16 cellular contexts compared by ENCODE assay signal in the genomic region with DNA sequence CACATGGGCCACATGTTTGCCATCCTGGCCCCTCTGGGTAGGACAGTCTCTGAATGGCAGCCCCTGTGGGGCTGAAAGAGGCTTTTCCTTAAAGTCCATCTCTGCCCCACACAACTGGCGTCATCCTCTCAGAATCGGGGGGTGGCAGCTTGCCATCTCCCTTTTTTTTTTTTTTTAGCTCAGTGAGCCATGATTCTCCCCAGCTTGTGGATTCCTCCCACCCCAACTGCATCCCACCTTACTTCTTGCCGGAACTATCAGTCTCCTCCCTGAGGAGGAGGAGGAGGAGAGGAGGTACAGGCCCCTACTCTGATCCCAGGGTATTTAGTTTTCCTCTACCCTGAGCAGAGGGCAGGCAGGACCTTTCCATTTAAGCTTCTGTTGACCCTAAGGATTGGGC. TPM values are rescaled to one million over a fixed set of nuclear protein-coding genes. Genes with fewer than 3 reads are reported as not detected.
DNase-seq lines count a peak whose midpoint lies in the region; ATAC-seq and TF ChIP-seq lines count a peak whose summit lies in the region.
"Had no signal": no experiment of that assay in that cellular context is flagged by ENCODE, and none has a peak within 500 bp of the region (broad histone marks: within the 10 kb centered on the region; RNA-seq: fewer than 3 reads in every experiment).

No MANE protein-coding gene starts in this region.

- TF ChIP-seq CTCF in gastrocnemius medialis (IDR thresholded peaks at IDR 0.05 in 4 of 5, conservative IDR thresholded peaks at IDR 0.05 in 1 of 5): no peak

- H3K36me3 Mint-ChIP-seq in activated CD4-positive, alpha-beta T cell treated with anti-CD3 and anti-CD28 coated beads, Interleukin-2, amount 10 ng/mL, durations not matched to agents 24 days and 14 days (ENCODE audit: low read depth): peaks cover 8% of the 10 kb centered on the region

- H3K9me3 ChIP-seq in KOPT-K1 (ENCODE audit: insufficient read depth, low read length, poor library complexity, severe bottlenecking) (no peaks in the 10 kb centered on the region), gastrocnemius medialis (no peaks in the 10 kb centered on the region)
- H3K9me3 ChIP-seq: A549, mucosa of descending colon, prostate gland, upper lobe of right lung had no signal

- DNase-seq in activated CD4-positive, alpha-beta T cell treated with anti-CD3 and anti-CD28 coated beads, Interleukin-2, amount 10 ng/mL, durations not matched to agents 24 days and 14 days: no peak
- no peak for DNase-seq in activated CD4-positive, alpha-beta T cell treated with anti-CD3 and anti-CD28 coated beads for 48 hours
- DNase-seq in caudate nucleus (lab: John Stamatoyannopoulos, UW) (peak in 12 of 61 donors; percentile 9 to 65 (median 24)), gastrocnemius medialis (no peak), GDM1 (lab: John Stamatoyannopoulos, UW) (no peak)
- no peak for DNase-seq in effector CD8-positive, alpha-beta T cell (lab: John Stamatoyannopoulos, UW)
- DNase-seq: activated gamma-delta T cell treated with Interleukin-2 at 50 U/mL for 16 hours; central memory CD4-positive, alpha-beta T cell; kidney; mucosa of descending colon; upper lobe of right lung had no signal

- no peaks in the 10 kb centered on the region for H3K9me3 Mint-ChIP-seq in activated CD4-positive, alpha-beta T cell treated with anti-CD3 and anti-CD28 coated beads, Interleukin-2, amount 10 ng/mL, durations not matched to agents 24 days and 14 days

- peak overlapping the region; percentile 39 for H3K27ac Mint-ChIP-seq in activated CD4-positive, alpha-beta T cell treated with anti-CD3 and anti-CD28 coated beads, Interleukin-2, amount 10 ng/mL, durations not matched to agents 24 days and 14 days

- no peak overlapping the region for H3K4me3 ChIP-seq in gastrocnemius medialis
- H3K4me3 ChIP-seq: A549, mucosa of descending colon, prostate gland, upper lobe of right lung had no signal

- H3K4me1 ChIP-seq in gastrocnemius medialis: peaks cover 23 to 37% of the 10 kb centered on the region in 2 donors

- H3K27ac ChIP-seq in KOPT-K1 (ENCODE audit: low read depth, low read length, poor library complexity, severe bottlenecking) (peak overlapping the region; percentile 52), caudate nucleus (ENCODE audit: low read depth, low read length) (peak overlapping the region; percentile 44), gastrocnemius medialis (peak overlapping the region in 3 of 4 donors; percentile 71 to 79 (median 77))
- H3K27ac ChIP-seq: A549, epithelial cell of prostate, prostate gland, upper lobe of right lung had no signal

- ATAC-seq in gastrocnemius medialis (no peak), HG02571 (IDR thresholded peaks at IDR 0.05; ENCODE audit: unreplicated experiment) (no peak)
- ATAC-seq: A549, mucosa of descending colon, upper lobe of right lung had no signal

- no peaks in the 10 kb centered on the region for H3K27me3 ChIP-seq in gastrocnemius medialis
- H3K27me3 ChIP-seq: upper lobe of right lung had no signal

- no peak for TF ChIP-seq POLR2A in gastrocnemius medialis (IDR thresholded peaks at IDR 0.05)

- H3K4me3 Mint-ChIP-seq in activated CD4-positive, alpha-beta T cell treated with anti-CD3 and anti-CD28 coated beads, Interleukin-2, amount 10 ng/mL, durations not matched to agents 24 days and 14 days: peak overlapping the region; percentile 34

- H3K36me3 ChIP-seq in KOPT-K1 (ENCODE audit: insufficient read depth, low read length): peaks cover 19% of the 10 kb centered on the region
- no peaks in the 10 kb centered on the region for H3K36me3 ChIP-seq in gastrocnemius medialis
- H3K36me3 ChIP-seq: prostate gland, upper lobe of right lung had no signal

- in situ Hi-C loops in gastrocnemius medialis (cut with MboI; ENCODE audit: low sequenced_read_pairs in 4 of 4): no loop called here

- H3K4me1 Mint-ChIP-seq in activated CD4-positive, alpha-beta T cell treated with anti-CD3 and anti-CD28 coated beads, Interleukin-2, amount 10 ng/mL, durations not matched to agents 24 days and 14 days: peaks cover 66% of the 10 kb centered on the region

- H3K27me3 Mint-ChIP-seq in activated CD4-positive, alpha-beta T cell treated with anti-CD3 and anti-CD28 coated beads, Interleukin-2, amount 10 ng/mL, durations not matched to agents 24 days and 14 days: no peaks in the 10 kb centered on the region

- intact Hi-C loops in activated CD4-positive, alpha-beta T cell treated with anti-CD3 and anti-CD28 coated beads, Interleukin-2, amount 10 ng/mL, durations not matched to agents 24 days and 14 days (cut with micrococcal nuclease): no loop called here
- intact Hi-C loops in gastrocnemius medialis (cut with DNase I; ENCODE audit: low total_unique reads): no loop called here

RNA-seq across cellular contexts. Expression of a gene that starts 3.4 kb away (rescaled TPM):
- total RNA-seq in activated CD4-positive, alpha-beta T cell treated with anti-CD3 and anti-CD28 coated beads, Interleukin-2, amount 10 ng/mL, durations not matched to agents 24 days and 14 days: 87.4 and 94.7 TPM in 2 replicates
- 100 to 1,000 TPM; 127 to 155 (median 131) TPM for total RNA-seq in gastrocnemius medialis

RNA-seq across cellular contexts. Expression of a gene that starts 30.8 kb away (rescaled TPM):
- 5.4 and 7.1 TPM in 2 replicates for total RNA-seq in activated CD4-positive, alpha-beta T cell treated with anti-CD3 and anti-CD28 coated beads, Interleukin-2, amount 10 ng/mL, durations not matched to agents 24 days and 14 days
- 1 to 10 TPM in 2 of 4 donors, not detected in 2; 1.6 to 1.9 TPM for total RNA-seq in gastrocnemius medialis

RNA-seq across cellular contexts. Expression of a gene that starts 40.9 kb away (rescaled TPM):
- total RNA-seq in activated CD4-positive, alpha-beta T cell treated with anti-CD3 and anti-CD28 coated beads, Interleukin-2, amount 10 ng/mL, durations not matched to agents 24 days and 14 days: 0.80 and 0.84 TPM in 2 replicates
- total RNA-seq in gastrocnemius medialis: not detected
